Comparison of ENCODE assay signal across 12 cellular contexts in genomic region chr17:32835291-32835761, GRCh38. TPM values are rescaled to one million over a fixed set of nuclear protein-coding genes. Genes with fewer than 3 reads are reported as not detected.
DNase-seq lines count a peak whose midpoint lies in the region; ATAC-seq and TF ChIP-seq lines count a peak whose summit lies in the region.
"Had no signal": no experiment of that assay in that cellular context is flagged by ENCODE, and none has a peak within 500 bp of the region (broad histone marks: within the 10 kb centered on the region; RNA-seq: fewer than 3 reads in every experiment).

No MANE protein-coding gene starts in this region.

- H3K9me3 ChIP-seq in PC-3 (ENCODE audit: low read length) (no peaks in the 10 kb centered on the region), mammary epithelial cell (replicated peaks; ENCODE audit: insufficient read depth, low read length) (no peaks in the 10 kb centered on the region), neural progenitor cell (ENCODE audit: low read depth) (no peaks in the 10 kb centered on the region)
- H3K9me3 ChIP-seq: ascending aorta, left lung had no signal

- H3K27me3 Mint-ChIP-seq in WTC11 (ENCODE audit: low read depth) = no peaks in the 10 kb centered on the region
- no peaks in the 10 kb centered on the region for H3K27me3 Mint-ChIP-seq in neural progenitor cell (ENCODE audit: insufficient read depth, low read depth)

- POLR2A ChIA-PET in WTC11 (lab: Charles Lee) (no interaction called here), PC-3 (lab: Charles Lee; ENCODE audit: unreplicated experiment) (no interaction called here)

- 100% methylated on average over 2 of the region's 2 CpGs for WGBS in mammary epithelial cell (ENCODE audit: low coverage, missing lambda C conversion rate)

- no peak overlapping the region for H3K27ac ChIP-seq in PC-3 (ENCODE audit: low read length)
- H3K27ac ChIP-seq in mammary epithelial cell (ENCODE audit: insufficient read depth, low read depth, low read length) = no peak overlapping the region
- no peak overlapping the region for H3K27ac ChIP-seq in neural progenitor cell
- H3K27ac ChIP-seq: ascending aorta, C4-2B, left lung had no signal

- H3K9me2 ChIP-seq in PC-3 (replicated peaks; ENCODE audit: low read length) = no peaks in the 10 kb centered on the region

- no peaks in the 10 kb centered on the region for H3K36me3 ChIP-seq in PC-3 (ENCODE audit: low read depth, low read length)
- no peaks in the 10 kb centered on the region for H3K36me3 ChIP-seq in mammary epithelial cell (ENCODE audit: insufficient read depth, low read length)
- H3K36me3 ChIP-seq in neural progenitor cell = no peaks in the 10 kb centered on the region
- H3K36me3 ChIP-seq: ascending aorta, left lung had no signal

- in situ Hi-C loops in mammary epithelial cell (cut with MboI; ENCODE audit: low sequenced_read_pairs in 2 of 2) = no loop called here

- intact Hi-C loops in PC-3 (cut with micrococcal nuclease) (no loop called here), mammary epithelial cell (cut with micrococcal nuclease) (no loop called here)

- no peak overlapping the region for H3K4me2 ChIP-seq in PC-3 (ENCODE audit: low read length)
- H3K4me2 ChIP-seq in mammary epithelial cell (ENCODE audit: insufficient read depth, low read depth, low read length) = no peak overlapping the region
- H3K4me2 ChIP-seq in neural progenitor cell = no peak overlapping the region

- H3K36me3 Mint-ChIP-seq in WTC11 (no peaks in the 10 kb centered on the region), neural progenitor cell (no peaks in the 10 kb centered on the region)

- no peaks in the 10 kb centered on the region for H4K20me1 ChIP-seq in PC-3 (ENCODE audit: low read length)
- peaks cover 2% of the 10 kb centered on the region for H4K20me1 ChIP-seq in mammary epithelial cell (ENCODE audit: insufficient read depth, low read length)
- no peaks in the 10 kb centered on the region for H4K20me1 ChIP-seq in neural progenitor cell (ENCODE audit: low read depth)

- no peak overlapping the region for H3K4me3 Mint-ChIP-seq in WTC11
- H3K4me3 Mint-ChIP-seq in neural progenitor cell = no peak overlapping the region

- H3K79me2 ChIP-seq in PC-3 (ENCODE audit: low read length) (no peaks in the 10 kb centered on the region), mammary epithelial cell (ENCODE audit: insufficient read depth, low read length) (peaks cover 55% of the 10 kb centered on the region), neural progenitor cell (ENCODE audit: low read depth) (no peaks in the 10 kb centered on the region)

- H3F3A ChIP-seq in PC-3 (ENCODE audit: low read length, unreplicated experiment) (no peaks in the 10 kb centered on the region), neural progenitor cell (ENCODE audit: low read depth) (no peaks in the 10 kb centered on the region)

- H3K4me3 ChIP-seq in PC-3 (ENCODE audit: low read length) (no peak overlapping the region), mammary epithelial cell (replicated peaks in 1 of 3; ENCODE audit: insufficient read depth in 1 of 3, low read depth in 2 of 3, low read length in 3 of 3) (no peak overlapping the region), neural progenitor cell (no peak overlapping the region)
- H3K4me3 ChIP-seq: ascending aorta, left lung had no signal

- H3K4me1 ChIP-seq in PC-3 (ENCODE audit: insufficient read depth, low read length) (no peaks in the 10 kb centered on the region), mammary epithelial cell (ENCODE audit: insufficient read depth, low read length) (no peaks in the 10 kb centered on the region), neural progenitor cell (no peaks in the 10 kb centered on the region)

- dilution Hi-C loops in mammary epithelial cell (cut with HindIII; ENCODE audit: low sequenced_read_pairs) = no loop called here

- H2AFZ ChIP-seq in PC-3 (ENCODE audit: low read length) (no peak overlapping the region), mammary epithelial cell (ENCODE audit: low read depth, low read length) (no peak overlapping the region), neural progenitor cell (replicated peaks) (no peak overlapping the region)

- no peak for DNase-seq in WTC11 (ENCODE audit: low spot score)
- DNase-seq in PC-3 = no peak
- no peak for DNase-seq in mammary epithelial cell
- no peak for DNase-seq in activated effector memory CD4-positive, alpha-beta T cell treated with anti-CD3 and anti-CD28 coated beads, Interleukin-2, amount 50 U/mL, for 16 hours
- no peak for DNase-seq in neural progenitor cell (ENCODE audit: low spot score)
- DNase-seq: left lung, NCI-H2171 treated with DMSO at 0.1 percent for 48 hours had no signal

- peak overlapping the region; percentile 42; the same call in 1 of the 2 replicates for H3K27ac Mint-ChIP-seq in WTC11
- no peak overlapping the region for H3K27ac Mint-ChIP-seq in neural progenitor cell

- H3K27me3 ChIP-seq in PC-3 (ENCODE audit: low read length) = no peaks in the 10 kb centered on the region
- H3K27me3 ChIP-seq in mammary epithelial cell (ENCODE audit: insufficient read depth, low read length) = no peaks in the 10 kb centered on the region
- H3K27me3 ChIP-seq in neural progenitor cell = no peaks in the 10 kb centered on the region
- H3K27me3 ChIP-seq: ascending aorta, left lung had no signal

- TF ChIP-seq CTCF in WTC11 (IDR thresholded peaks at IDR 0.05) (no peak), PC-3 (conservative IDR thresholded peaks at IDR 0.05; ENCODE audit: low read depth, low read length) (no peak), mammary epithelial cell (conservative IDR thresholded peaks at IDR 0.05 in 1 of 2, IDR thresholded peaks at IDR 0.05 in 1 of 2; ENCODE audit: extremely low read depth in 1 of 2, insufficient read depth in 1 of 2, low read depth in 1 of 2, low read length in 2 of 2) (no peak), neural progenitor cell (IDR thresholded peaks at IDR 0.05) (no peak)

- CTCF ChIA-PET in WTC11 (lab: Charles Lee) (interaction anchor here (0.5 to 1.1 kb wide), 3 partner anchors 32 to 74 kb away, joined by 3 to 5 read pairs (median 3); no protein-coding TSS in a partner anchor), PC-3 (lab: Charles Lee) (interaction anchor here (0.8 kb wide), 1 partner anchor 52 kb away, joined by 4 read pairs; no protein-coding TSS in a partner anchor), mammary epithelial cell (lab: Charles Lee; ENCODE audit: low non-redundant PET) (interaction anchor here (1.2 kb wide), 1 partner anchor 42 kb away, joined by 8 read pairs; the partner anchor contains the start of gene MYO1D)

- ATAC-seq in GM18519 (IDR thresholded peaks at IDR 0.05; ENCODE audit: low FRiP score, unreplicated experiment) (peak; percentile 43), GM21515 (IDR thresholded peaks at IDR 0.05; ENCODE audit: unreplicated experiment) (peak; percentile 73), HG03045 (IDR thresholded peaks at IDR 0.05; ENCODE audit: unreplicated experiment) (peak; percentile 67), WTC11 (no peak), PC-3 (no peak)
- ATAC-seq: left lung had no signal

- H3K9ac ChIP-seq in PC-3 (ENCODE audit: low read length) = no peak overlapping the region
- no peak overlapping the region for H3K9ac ChIP-seq in mammary epithelial cell (ENCODE audit: insufficient read depth, low read length)
- H3K9ac ChIP-seq in neural progenitor cell = no peak overlapping the region

- no TSS peak for BruUV-seq in PC-3 (replicated peaks; lab: Mats Ljungman, UMichigan)
- BruUV-seq in mammary epithelial cell (replicated peaks; lab: Mats Ljungman, UMichigan) = no TSS peak

- H3K4me1 Mint-ChIP-seq in WTC11 = 0 out of 2 replicates have a peak, but pooled peaks cover 3% of the 10 kb centered on the region
- no peaks in the 10 kb centered on the region for H3K4me1 Mint-ChIP-seq in neural progenitor cell

- H3K9me3 Mint-ChIP-seq in WTC11 = 0 out of 2 replicates have a peak, but pooled peaks cover 3% of the 10 kb centered on the region
- H3K9me3 Mint-ChIP-seq in neural progenitor cell = no peaks in the 10 kb centered on the region

TF ChIP-seq in WTC11, 78 proteins besides CTCF, POLR2A, EP300 and RAD21:
- no peak for TF ChIP-seq ZNF232 (CRISPR knock-in tag; IDR thresholded peaks at IDR 0.05)
- TF ChIP-seq JUN (CRISPR knock-in tag; IDR thresholded peaks at IDR 0.05) = no peak
- TF ChIP-seq FOXK1 (CRISPR knock-in tag; IDR thresholded peaks at IDR 0.05) = no peak
- no peak for TF ChIP-seq E2F1 (CRISPR knock-in tag; IDR thresholded peaks at IDR 0.05)
- TF ChIP-seq TCF7 (CRISPR knock-in tag; IDR thresholded peaks at IDR 0.05; ENCODE audit: low read depth) = no peak
- TF ChIP-seq ATF3 (CRISPR knock-in tag; conservative IDR thresholded peaks at IDR 0.05) = no peak
- TF ChIP-seq NFYB (CRISPR knock-in tag; conservative IDR thresholded peaks at IDR 0.05; ENCODE audit: low read depth) = no peak
- TF ChIP-seq RORB (CRISPR knock-in tag; IDR thresholded peaks at IDR 0.05) = no peak
- no peak for TF ChIP-seq ZNF423 (CRISPR knock-in tag; IDR thresholded peaks at IDR 0.05)
- no peak for TF ChIP-seq ZBTB43 (CRISPR knock-in tag; IDR thresholded peaks at IDR 0.05)
TF ChIP-seq in WTC11: peak in this region for 0.

RNA-seq across cellular contexts. Expression of gene MYO1D, which starts 41.6 kb away (rescaled TPM):
- total RNA-seq in WTC11 (2021) (26.5 to 29.9 TPM (median 28.9 TPM) in 3 replicates), PC-3 (2014; rRNA removed) (23.5 and 27.2 TPM in 2 replicates), mammary epithelial cell (10 to 100 TPM; 54.3 to 67.2 TPM), neural progenitor cell (ENCODE audit: low replicate concordance) (3.2 and 6.2 TPM in 2 replicates)
- 55.2 TPM for polyA plus RNA-seq in mammary epithelial cell
- polyA minus RNA-seq in mammary epithelial cell = 99.1 TPM

Comparison
In these comparisons a context has a peak if more than half of its experiments do, and no peak if none do; other contexts are left out.
1. ATAC-seq: peak in GM18519 (single experiment), GM21515 (single experiment) and HG03045 (single experiment); none in WTC11 (single experiment) and PC-3 (single experiment).